In the genomic region with DNA sequence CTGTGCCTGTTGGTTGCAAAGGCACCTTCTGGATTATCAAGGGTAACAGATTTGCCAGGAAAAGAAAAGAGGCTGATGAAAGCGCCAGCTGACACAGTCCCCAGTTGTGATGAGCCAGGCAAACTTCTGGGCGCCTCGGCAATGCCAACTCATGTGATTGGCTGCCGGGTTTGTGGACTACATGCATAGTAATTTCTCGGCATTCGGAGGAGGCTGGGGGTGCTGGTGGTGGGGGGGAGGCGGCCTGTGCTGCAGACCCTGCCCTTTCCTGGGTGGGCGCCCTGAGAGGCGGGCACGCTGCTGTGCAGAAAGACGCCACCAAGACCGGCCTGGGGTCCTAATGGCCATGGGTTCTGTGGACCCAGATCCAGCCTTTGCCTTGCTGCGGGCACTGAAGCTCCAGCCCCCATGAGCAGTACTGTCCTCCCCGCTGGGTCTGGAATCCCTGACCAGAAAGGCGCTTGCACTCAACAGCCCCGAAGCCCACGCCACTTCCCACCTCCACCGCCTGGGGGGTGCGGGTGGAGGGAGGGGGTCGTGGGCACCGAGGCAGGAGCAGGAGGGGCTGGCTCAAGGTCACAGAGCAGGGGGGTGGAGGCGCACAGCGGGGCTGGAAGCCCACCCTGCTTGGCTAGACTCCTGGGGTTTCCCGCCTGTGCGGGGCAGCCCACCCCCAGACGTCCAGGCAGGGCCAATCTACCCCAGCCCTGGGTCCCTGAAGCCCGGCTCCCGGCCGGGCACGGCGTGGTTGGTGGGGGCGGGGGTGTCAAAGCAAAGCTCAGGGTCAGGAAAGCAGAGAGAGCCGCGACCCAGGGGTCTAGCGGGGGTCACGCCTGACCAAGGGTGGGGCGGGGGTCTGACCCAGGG, we compare ENCODE assay signal across 8 cellular contexts. TPM values are rescaled to one million over a fixed set of nuclear protein-coding genes. Genes with fewer than 3 reads are reported as not detected.
DNase-seq lines count a peak whose midpoint lies in the region; ATAC-seq and TF ChIP-seq lines count a peak whose summit lies in the region.

No MANE protein-coding gene starts in this region.

- no peak for TF ChIP-seq RAD21 in SK-N-SH (IDR thresholded peaks at IDR 0.05; ENCODE audit: low read length)

- H3K9me2 ChIP-seq in SK-N-SH, result no peaks in the 10 kb centered on the region

- in situ Hi-C loops in astrocyte of the cerebellum (cut with HindIII; ENCODE audit: low sequenced_read_pairs), result no loop called here

- CTCF ChIA-PET in SK-N-SH (lab: Yijun Ruan, JAX) (interaction anchor here (1.1 kb wide), 1 partner anchor 72 kb away, joined by 6 read pairs; no protein-coding TSS in a partner anchor), HEK293T (lab: Yijun Ruan, JAX) (no interaction called here)

- H3K4me1 ChIP-seq in SK-N-SH (ENCODE audit: control insufficient read depth in 1 of 2, insufficient read depth in 2 of 2, low read depth in 1 of 2, low read length in 1 of 2), result peaks cover 10 to 15% of the 10 kb centered on the region in 2 experiments; a peak in 3 of 4 replicates

- no peaks in the 10 kb centered on the region for H3K36me3 ChIP-seq in SK-N-SH (replicated peaks in 1 of 2; ENCODE audit: control insufficient read depth in 1 of 2, insufficient read depth in 2 of 2, low read length in 1 of 2)

- TF ChIP-seq CTCF in SK-N-SH (IDR thresholded peaks at IDR 0.05) (no peak), astrocyte of the cerebellum (IDR thresholded peaks at IDR 0.05; ENCODE audit: low read depth, low read length, missing control alignments) (no peak)

- H3K27ac ChIP-seq in SK-N-SH (ENCODE audit: low read depth in 2 of 2, low read length in 1 of 2), result peak overlapping the region in 1 of 2 experiments; percentile 34; a peak in 1 of 4 replicates

- no peaks in the 10 kb centered on the region for H4K20me1 ChIP-seq in SK-N-SH (ENCODE audit: insufficient read depth)

- H3K4me2 ChIP-seq in SK-N-SH, result peak overlapping the region; percentile 85

- POLR2A ChIA-PET in SK-N-SH (lab: Yijun Ruan, JAX), result interaction anchor here (0.7 to 1.1 kb wide), 2 partner anchors 19 to 293 kb away, joined by 3 read pairs; a partner anchor contains a TSS
- POLR2A ChIA-PET in HEK293T (lab: Yijun Ruan, JAX), result no interaction called here

- H3F3A ChIP-seq in SK-N-SH (replicated peaks; ENCODE audit: insufficient read depth), result no peaks in the 10 kb centered on the region

- peak; percentile 84 for DNase-seq in SK-N-SH
- no peak for DNase-seq in astrocyte of the cerebellum (ENCODE audit: low read depth)
- DNase-seq in iPS-NIHi11 (ENCODE audit: low spot score), result peak; percentile 77
- DNase-seq in stromal cell of bone marrow (ENCODE audit: low read depth), result peak; percentile 54
- DNase-seq in HEK293T (ENCODE audit: extremely low spot score), result no peak
- DNase-seq in NCI-H187 (lab: John Stamatoyannopoulos, UW), result no peak
- no peak for DNase-seq in T-helper 9 cell

- no peak overlapping the region for H2AFZ ChIP-seq in SK-N-SH (ENCODE audit: low read depth)

- no peak for ATAC-seq in SK-N-SH treated with all-trans-retinoic acid at 6 μM for 48 hours

- no peaks in the 10 kb centered on the region for H3K27me3 ChIP-seq in SK-N-SH (ENCODE audit: insufficient read depth)

- peak overlapping the region; percentile 37; the same call in 1 of the 2 replicates for H3K9ac ChIP-seq in SK-N-SH

- TF ChIP-seq EP300 in SK-N-SH (IDR thresholded peaks at IDR 0.05; ENCODE audit: borderline replicate concordance in 1 of 2, low read depth in 1 of 2, low read length in 1 of 2), result no peak

- H3K4me3 ChIP-seq in SK-N-SH (ENCODE audit: low read depth in 2 of 2, low read length in 1 of 2), result peak overlapping the region; percentile 55 to 61
- H3K4me3 ChIP-seq in astrocyte of the cerebellum (ENCODE audit: low read depth, low read length), result peak overlapping the region; percentile 40

- whole genome bisulfite sequencing in SK-N-SH (ENCODE audit: low lambda C conversion rate), result 23% methylated on average over 16 of the region's 37 CpGs

- H3K9me3 ChIP-seq in SK-N-SH, result 0 out of 2 replicates have a peak, but pooled peaks cover 3% of the 10 kb centered on the region

- no peaks in the 10 kb centered on the region for H3K79me2 ChIP-seq in SK-N-SH (ENCODE audit: insufficient read depth)

TF ChIP-seq in SK-N-SH, 30 proteins besides CTCF, POLR2A, EP300 and RAD21:
- TF ChIP-seq TAF1 (IDR thresholded peaks at IDR 0.05; ENCODE audit: borderline replicate concordance, low read depth, low read length), result no peak
- no peak for TF ChIP-seq JUND (IDR thresholded peaks at IDR 0.05)
- no peak for TF ChIP-seq MEF2A (IDR thresholded peaks at IDR 0.05; ENCODE audit: borderline replicate concordance, low read depth)
TF ChIP-seq in SK-N-SH: peak in this region for 0.

TF ChIP-seq in SK-N-SH treated with all-trans-retinoic acid at 6 μM for 48 hours, 23 proteins besides CTCF, POLR2A, EP300 and RAD21 (continues in another document):
- TF ChIP-seq OSR1 (CRISPR knock-in tag; IDR thresholded peaks at IDR 0.05) (no peak), BACH2 (CRISPR knock-in tag; IDR thresholded peaks at IDR 0.05; ENCODE audit: borderline replicate concordance) (no peak), ZNF8 (CRISPR knock-in tag; IDR thresholded peaks at IDR 0.05) (no peak), ZFP30 (CRISPR knock-in tag; IDR thresholded peaks at IDR 0.05) (no peak)
- TF ChIP-seq, protein P1, sequence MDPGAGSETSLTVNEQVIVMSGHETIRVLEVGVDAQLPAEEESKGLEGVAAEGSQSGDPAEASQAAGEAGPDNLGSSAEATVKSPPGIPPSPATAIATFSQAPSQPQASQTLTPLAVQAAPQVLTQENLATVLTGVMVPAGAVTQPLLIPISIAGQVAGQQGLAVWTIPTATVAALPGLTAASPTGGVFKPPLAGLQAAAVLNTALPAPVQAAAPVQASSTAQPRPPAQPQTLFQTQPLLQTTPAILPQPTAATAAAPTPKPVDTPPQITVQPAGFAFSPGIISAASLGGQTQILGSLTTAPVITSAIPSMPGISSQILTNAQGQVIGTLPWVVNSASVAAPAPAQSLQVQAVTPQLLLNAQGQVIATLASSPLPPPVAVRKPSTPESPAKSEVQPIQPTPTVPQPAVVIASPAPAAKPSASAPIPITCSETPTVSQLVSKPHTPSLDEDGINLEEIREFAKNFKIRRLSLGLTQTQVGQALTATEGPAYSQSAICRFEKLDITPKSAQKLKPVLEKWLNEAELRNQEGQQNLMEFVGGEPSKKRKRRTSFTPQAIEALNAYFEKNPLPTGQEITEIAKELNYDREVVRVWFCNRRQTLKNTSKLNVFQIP (CRISPR knock-in tag; IDR thresholded peaks at IDR 0.05; ENCODE audit: borderline replicate concordance, low read depth), result no peak
- TF ChIP-seq, protein P2, sequence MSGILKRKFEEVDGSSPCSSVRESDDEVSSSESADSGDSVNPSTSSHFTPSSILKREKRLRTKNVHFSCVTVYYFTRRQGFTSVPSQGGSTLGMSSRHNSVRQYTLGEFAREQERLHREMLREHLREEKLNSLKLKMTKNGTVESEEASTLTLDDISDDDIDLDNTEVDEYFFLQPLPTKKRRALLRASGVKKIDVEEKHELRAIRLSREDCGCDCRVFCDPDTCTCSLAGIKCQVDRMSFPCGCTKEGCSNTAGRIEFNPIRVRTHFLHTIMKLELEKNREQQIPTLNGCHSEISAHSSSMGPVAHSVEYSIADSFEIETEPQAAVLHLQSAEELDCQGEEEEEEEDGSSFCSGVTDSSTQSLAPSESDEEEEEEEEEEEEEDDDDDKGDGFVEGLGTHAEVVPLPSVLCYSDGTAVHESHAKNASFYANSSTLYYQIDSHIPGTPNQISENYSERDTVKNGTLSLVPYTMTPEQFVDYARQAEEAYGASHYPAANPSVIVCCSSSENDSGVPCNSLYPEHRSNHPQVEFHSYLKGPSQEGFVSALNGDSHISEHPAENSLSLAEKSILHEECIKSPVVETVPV (CRISPR knock-in tag; IDR thresholded peaks at IDR 0.05), result no peak

TF ChIP-seq in HEK293T, 16 proteins besides CTCF, POLR2A, EP300 and RAD21:
- TF ChIP-seq SP1 (IDR thresholded peaks at IDR 0.05), result no peak
- no peak for TF ChIP-seq FOXM1 (IDR thresholded peaks at IDR 0.05; ENCODE audit: borderline replicate concordance)
- no peak for TF ChIP-seq NFRKB (IDR thresholded peaks at IDR 0.05)
- no peak for TF ChIP-seq CTBP1 (IDR thresholded peaks at IDR 0.05; ENCODE audit: borderline replicate concordance)
- TF ChIP-seq ZNF384 (IDR thresholded peaks at IDR 0.05), result no peak
- TF ChIP-seq ARNT (IDR thresholded peaks at IDR 0.05), result no peak
- no peak for TF ChIP-seq SUZ12 (IDR thresholded peaks at IDR 0.05)
- TF ChIP-seq FOXK2 (IDR thresholded peaks at IDR 0.05), result no peak
- TF ChIP-seq HDGF (IDR thresholded peaks at IDR 0.05; ENCODE audit: borderline replicate concordance), result no peak
- TF ChIP-seq FOXA1 (IDR thresholded peaks at IDR 0.05), result no peak
- no peak for TF ChIP-seq L3MBTL2 (conservative IDR thresholded peaks at IDR 0.05)
- TF ChIP-seq ELF4 (IDR thresholded peaks at IDR 0.05), result no peak
- TF ChIP-seq, protein P3, sequence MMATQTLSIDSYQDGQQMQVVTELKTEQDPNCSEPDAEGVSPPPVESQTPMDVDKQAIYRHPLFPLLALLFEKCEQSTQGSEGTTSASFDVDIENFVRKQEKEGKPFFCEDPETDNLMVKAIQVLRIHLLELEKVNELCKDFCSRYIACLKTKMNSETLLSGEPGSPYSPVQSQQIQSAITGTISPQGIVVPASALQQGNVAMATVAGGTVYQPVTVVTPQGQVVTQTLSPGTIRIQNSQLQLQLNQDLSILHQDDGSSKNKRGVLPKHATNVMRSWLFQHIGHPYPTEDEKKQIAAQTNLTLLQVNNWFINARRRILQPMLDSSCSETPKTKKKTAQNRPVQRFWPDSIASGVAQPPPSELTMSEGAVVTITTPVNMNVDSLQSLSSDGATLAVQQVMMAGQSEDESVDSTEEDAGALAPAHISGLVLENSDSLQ (IDR thresholded peaks at IDR 0.05), result no peak
- TF ChIP-seq TARDBP (IDR thresholded peaks at IDR 0.05), result no peak

RNA-seq across cellular contexts. Expression of a gene that starts 1.0 kb away (rescaled TPM):
- polyA plus RNA-seq in SK-N-SH (2012; rRNA removed), result 9.0 and 9.7 TPM in 2 replicates
- 6.3 and 8.1 TPM in 2 replicates for polyA plus RNA-seq in SK-N-SH (2012; cell fraction: cytosol; rRNA removed)
- polyA plus RNA-seq in SK-N-SH (2012; cell fraction: nucleus; rRNA removed), result 7.4 and 9.0 TPM in 2 replicates

RNA-seq across cellular contexts. Expression of a gene that starts 17.6 kb away (rescaled TPM):
- polyA plus RNA-seq in SK-N-SH (2012; rRNA removed), result 1.6 and 2.2 TPM in 2 replicates
- polyA plus RNA-seq in SK-N-SH (2012; cell fraction: cytosol; rRNA removed), result 1.6 and 1.9 TPM in 2 replicates
- 2.8 and 3.1 TPM in 2 replicates for polyA plus RNA-seq in SK-N-SH (2012; cell fraction: nucleus; rRNA removed)

RNA-seq across cellular contexts. Expression of a gene that starts 19.7 kb away (rescaled TPM):
- 42.2 and 45.2 TPM in 2 replicates for polyA plus RNA-seq in SK-N-SH (2012; rRNA removed)
- 29.0 and 33.7 TPM in 2 replicates for polyA plus RNA-seq in SK-N-SH (2012; cell fraction: cytosol; rRNA removed)
- 28.9 and 39.2 TPM in 2 replicates for polyA plus RNA-seq in SK-N-SH (2012; cell fraction: nucleus; rRNA removed)

Comparison
In these comparisons a context has a peak if more than half of its experiments do, and no peak if none do; other contexts are left out.
1. DNase-seq: peak in SK-N-SH (single experiment), iPS-NIHi11 (single experiment) and stromal cell of bone marrow (single experiment); none in astrocyte of the cerebellum (single experiment), HEK293T (single experiment), NCI-H187 (0 of 2) and T-helper 9 cell (single experiment).